19 cellular contexts compared by ENCODE assay signal in genomic region chr22:22322792-22323191, GRCh38.
"Had no signal": no experiment of that assay in that cellular context is flagged by ENCODE, and none has a peak within 500 bp of the region (broad histone marks: within the 10 kb centered on the region; RNA-seq: fewer than 3 reads in every experiment).

No MANE protein-coding gene starts in this region.

- H3K4me3 ChIP-seq: heart left ventricle had no signal

- H3K4me1 ChIP-seq: heart left ventricle had no signal

- H3K27ac Mint-ChIP-seq: activated CD4-positive, alpha-beta T cell treated with anti-CD3 and anti-CD28 coated beads, Interleukin-2, amount 10 ng/mL, durations not matched to agents 7 days and 5 days; activated CD8-positive, alpha-beta T cell treated with anti-CD3 and anti-CD28 coated beads for 36 hours; activated naive CD8-positive, alpha-beta T cell; activated T-helper 17 cell treated with anti-CD3 and anti-CD28 coated beads, Interleukin-2, amount 50 U/mL, for 72 hours; T-helper 2 cell treated with Interferon-gamma antibody and Interleukin-4, amounts not matched to agents 5 μg/mL and 100 μg/mL, for 36 hours had no signal

- DNase-seq: activated CD4-positive, alpha-beta T cell treated with anti-CD3 and anti-CD28 coated beads for 1 hour; activated CD4-positive, alpha-beta T cell treated with anti-CD3 and anti-CD28 coated beads for 4 hours; activated CD4-positive, alpha-beta T cell treated with anti-CD3 and anti-CD28 coated beads, Interleukin-2, amount 10 ng/mL, durations not matched to agents 7 days and 5 days; activated CD4-positive, alpha-beta T cell treated with anti-CD3 and anti-CD28 coated beads, Interleukin-2, amount 50 U/mL, for 48 hours; activated CD8-positive, alpha-beta memory T cell treated with anti-CD3 and anti-CD28 coated beads for 24 hours; activated CD8-positive, alpha-beta T cell treated with anti-CD3 and anti-CD28 coated beads for 36 hours; activated effector memory CD4-positive, alpha-beta T cell treated with Interleukin-2 at 50 U/mL for 16 hours; activated gamma-delta T cell treated with Interleukin-2 at 50 U/mL for 16 hours; activated naive CD4-positive, alpha-beta T cell treated with anti-CD3 and anti-CD28 coated beads, Interleukin-2, amount 50 U/mL, for 16 hours; activated naive CD4-positive, alpha-beta T cell treated with Interleukin-2 at 50 U/mL for 16 hours; activated T-cell treated with anti-CD3 and anti-CD28 coated beads, Interleukin-2, amount 50 U/mL, for 4 hours; foreskin fibroblast; T-helper 1 cell; T-helper 17 cell had no signal

- H3K9me3 ChIP-seq: heart left ventricle had no signal

- H3K4me1 Mint-ChIP-seq: activated CD4-positive, alpha-beta T cell treated with anti-CD3 and anti-CD28 coated beads, Interleukin-2, amount 10 ng/mL, durations not matched to agents 7 days and 5 days; activated T-helper 17 cell treated with anti-CD3 and anti-CD28 coated beads, Interleukin-2, amount 50 U/mL, for 72 hours had no signal

- H3K9me3 Mint-ChIP-seq: activated CD4-positive, alpha-beta T cell treated with anti-CD3 and anti-CD28 coated beads, Interleukin-2, amount 10 ng/mL, durations not matched to agents 7 days and 5 days; activated CD8-positive, alpha-beta T cell treated with anti-CD3 and anti-CD28 coated beads for 36 hours; activated T-cell treated with anti-CD3 and anti-CD28 coated beads, Interleukin-2, amount 50 U/mL, for 4 hours; activated T-helper 17 cell treated with anti-CD3 and anti-CD28 coated beads, Interleukin-2, amount 50 U/mL, for 72 hours; T-helper 2 cell treated with Interferon-gamma antibody and Interleukin-4, amounts not matched to agents 5 μg/mL and 100 μg/mL, for 36 hours had no signal

- H3K27ac ChIP-seq: epithelial cell of prostate, heart left ventricle had no signal

- H3K27me3 Mint-ChIP-seq: activated CD4-positive, alpha-beta T cell treated with anti-CD3 and anti-CD28 coated beads, Interleukin-2, amount 10 ng/mL, durations not matched to agents 7 days and 5 days; activated CD8-positive, alpha-beta T cell treated with anti-CD3 and anti-CD28 coated beads for 36 hours; activated naive CD8-positive, alpha-beta T cell; activated T-helper 17 cell treated with anti-CD3 and anti-CD28 coated beads, Interleukin-2, amount 50 U/mL, for 72 hours; T-helper 17 cell had no signal

- H3K4me3 Mint-ChIP-seq: activated CD4-positive, alpha-beta T cell treated with anti-CD3 and anti-CD28 coated beads, Interleukin-2, amount 10 ng/mL, durations not matched to agents 7 days and 5 days; activated CD8-positive, alpha-beta T cell treated with anti-CD3 and anti-CD28 coated beads for 36 hours; activated naive CD8-positive, alpha-beta T cell; activated T-cell treated with anti-CD3 and anti-CD28 coated beads, Interleukin-2, amount 50 U/mL, for 4 hours; activated T-helper 17 cell treated with anti-CD3 and anti-CD28 coated beads, Interleukin-2, amount 50 U/mL, for 72 hours; T-helper 17 cell; T-helper 2 cell treated with Interferon-gamma antibody and Interleukin-4, amounts not matched to agents 5 μg/mL and 100 μg/mL, for 36 hours had no signal

- H3K27me3 ChIP-seq: heart left ventricle had no signal
